In the genomic region with DNA sequence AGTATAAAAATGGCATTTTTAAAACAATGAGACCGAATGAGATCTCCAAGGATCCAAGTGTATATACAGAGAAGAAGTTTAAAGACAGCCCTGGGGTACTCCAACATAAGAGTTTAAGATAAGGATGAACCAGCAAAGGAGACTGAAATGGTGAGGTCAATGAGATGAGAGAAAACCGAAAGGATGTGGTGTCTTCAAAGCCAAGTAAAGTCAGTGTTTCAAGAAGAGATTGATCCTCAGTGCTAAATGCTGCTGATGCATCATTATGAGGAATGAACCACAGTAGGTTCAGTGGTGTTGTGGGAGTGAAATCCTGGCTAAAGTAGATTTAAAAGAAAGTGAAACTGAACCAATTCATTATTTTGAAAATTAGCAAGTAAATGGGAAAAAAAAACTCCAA, we compare ENCODE assay signal across 23 cellular contexts. TPM values are rescaled to one million over a fixed set of nuclear protein-coding genes. Genes with fewer than 3 reads are reported as not detected.
A peak's percentile ranks its signal among the peaks of the same experiment; 100 is the strongest.
DNase-seq lines count a peak whose midpoint lies in the region; ATAC-seq and TF ChIP-seq lines count a peak whose summit lies in the region.
"Had no signal": no experiment of that assay in that cellular context is flagged by ENCODE, and none has a peak within 500 bp of the region (broad histone marks: within the 10 kb centered on the region; RNA-seq: fewer than 3 reads in every experiment).

No MANE protein-coding gene starts in this region.

- H3K4me1 ChIP-seq in DND-41 (ENCODE audit: insufficient read depth, low read length) = no peaks in the 10 kb centered on the region

- H3K79me2 ChIP-seq in DND-41 (ENCODE audit: insufficient read depth, low read length) = no peaks in the 10 kb centered on the region

- H3K9ac ChIP-seq in DND-41 (ENCODE audit: low read depth, low read length) = no peak overlapping the region

- no peaks in the 10 kb centered on the region for H3K36me3 Mint-ChIP-seq in activated CD8-positive, alpha-beta memory T cell treated with anti-CD3 and anti-CD28 coated beads, Interleukin-2, amount 10 ng/mL, durations not matched to agents 7 days and 5 days
- no peaks in the 10 kb centered on the region for H3K36me3 Mint-ChIP-seq in activated CD8-positive, alpha-beta T cell treated with anti-CD3 and anti-CD28 coated beads, Interleukin-2, amount 10 ng/mL, durations not matched to agents 7 days and 5 days (ENCODE audit: low read depth)
- H3K36me3 Mint-ChIP-seq: IgD-negative memory B cell had no signal

- H4K20me1 ChIP-seq in DND-41 (ENCODE audit: insufficient read depth, low read length) = no peaks in the 10 kb centered on the region

- no peak overlapping the region for H3K4me2 ChIP-seq in DND-41 (ENCODE audit: insufficient read depth, low read length)

- POLR2A ChIA-PET in activated CD8-positive, alpha-beta T cell treated with anti-CD3 and anti-CD28 coated beads, Interleukin-2, amount 10 ng/mL, durations not matched to agents 7 days and 5 days (lab: Charles Lee) = no interaction called here

- no peak overlapping the region for H2AFZ ChIP-seq in DND-41 (ENCODE audit: low read depth, low read length)

- H3K4me1 Mint-ChIP-seq in activated CD8-positive, alpha-beta memory T cell treated with anti-CD3 and anti-CD28 coated beads, Interleukin-2, amount 10 ng/mL, durations not matched to agents 7 days and 5 days = peaks cover 2% of the 10 kb centered on the region
- H3K4me1 Mint-ChIP-seq in activated CD8-positive, alpha-beta T cell treated with anti-CD3 and anti-CD28 coated beads, Interleukin-2, amount 10 ng/mL, durations not matched to agents 7 days and 5 days (ENCODE audit: low read depth) = no peaks in the 10 kb centered on the region
- H3K4me1 Mint-ChIP-seq: B cell had no signal

- H3K36me3 ChIP-seq in DND-41 (ENCODE audit: insufficient read depth, low read length) = no peaks in the 10 kb centered on the region

- no peak for TF ChIP-seq CTCF in DND-41 (IDR thresholded peaks at IDR 0.05; ENCODE audit: borderline replicate concordance, extremely low read depth, low read length, poor library complexity, severe bottlenecking)

- peak; percentile 55 for ATAC-seq in activated CD8-positive, alpha-beta memory T cell treated with anti-CD3 and anti-CD28 coated beads, Interleukin-2, amount 10 ng/mL, durations not matched to agents 7 days and 5 days
- ATAC-seq in DND-41 (ENCODE audit: insufficient read depth, low read depth) = peak; percentile 40; the same call in 1 of the 3 replicates
- ATAC-seq in activated CD8-positive, alpha-beta T cell treated with anti-CD3 and anti-CD28 coated beads, Interleukin-2, amount 10 ng/mL, durations not matched to agents 7 days and 5 days = peak; percentile 83
- peak; percentile 36 for ATAC-seq in stimulated activated naive CD8-positive, alpha-beta T cell treated with anti-CD3 and anti-CD28 coated beads, Interleukin-15, Interleukin-2, amounts not matched to agents 100 U/mL and 50 U/mL, for 24 hours

- no peak overlapping the region for H3K27ac Mint-ChIP-seq in activated CD8-positive, alpha-beta memory T cell treated with anti-CD3 and anti-CD28 coated beads, Interleukin-2, amount 10 ng/mL, durations not matched to agents 7 days and 5 days
- no peak overlapping the region for H3K27ac Mint-ChIP-seq in activated CD8-positive, alpha-beta T cell treated with anti-CD3 and anti-CD28 coated beads, Interleukin-2, amount 10 ng/mL, durations not matched to agents 7 days and 5 days
- H3K27ac Mint-ChIP-seq: B cell, IgD-negative memory B cell had no signal

- H3K27me3 ChIP-seq in DND-41 (ENCODE audit: insufficient read depth, low read length, poor library complexity) = no peaks in the 10 kb centered on the region

- H3K4me3 Mint-ChIP-seq in activated CD8-positive, alpha-beta memory T cell treated with anti-CD3 and anti-CD28 coated beads, Interleukin-2, amount 10 ng/mL, durations not matched to agents 7 days and 5 days = no peak overlapping the region
- H3K4me3 Mint-ChIP-seq in activated CD8-positive, alpha-beta T cell treated with anti-CD3 and anti-CD28 coated beads, Interleukin-2, amount 10 ng/mL, durations not matched to agents 7 days and 5 days = no peak overlapping the region
- H3K4me3 Mint-ChIP-seq: B cell, IgD-negative memory B cell had no signal

- H3K27ac ChIP-seq in DND-41 (ENCODE audit: low read length) = no peak overlapping the region
- H3K27ac ChIP-seq: RWPE1, SK-N-MC had no signal

- peaks cover 5% of the 10 kb centered on the region for H3K27me3 Mint-ChIP-seq in activated CD8-positive, alpha-beta memory T cell treated with anti-CD3 and anti-CD28 coated beads, Interleukin-2, amount 10 ng/mL, durations not matched to agents 7 days and 5 days
- no peaks in the 10 kb centered on the region for H3K27me3 Mint-ChIP-seq in activated CD8-positive, alpha-beta T cell treated with anti-CD3 and anti-CD28 coated beads, Interleukin-2, amount 10 ng/mL, durations not matched to agents 7 days and 5 days (ENCODE audit: low read depth)

- DNase-seq in activated CD8-positive, alpha-beta memory T cell treated with anti-CD3 and anti-CD28 coated beads, Interleukin-2, amount 10 ng/mL, durations not matched to agents 7 days and 5 days = no peak
- no peak for DNase-seq in activated CD8-positive, alpha-beta memory T cell treated with anti-CD3 and anti-CD28 coated beads, Interleukin-2, amount 50 U/mL, for 4 hours
- DNase-seq in DND-41 (no peak), SW480 (ENCODE audit: low spot score) (no peak), AG08395 (ENCODE audit: low spot score) (no peak)
- peak; percentile 32 for DNase-seq in activated CD8-positive, alpha-beta T cell treated with anti-CD3 and anti-CD28 coated beads, Interleukin-2, amount 10 ng/mL, durations not matched to agents 7 days and 5 days
- DNase-seq in stimulated activated naive CD8-positive, alpha-beta T cell treated with anti-CD3 and anti-CD28 coated beads, Interleukin-15, Interleukin-2, amounts not matched to agents 100 U/mL and 50 U/mL, for 24 hours = no peak
- DNase-seq: Caco-2; DMS 273 treated with DMSO at 0.1 percent for 48 hours; DMS79 treated with DMSO at 0.1 percent for 48 hours; Kasumi-1; NCI-H1694; NCI-H2081; NCI-H2171; NCI-H345; NCI-H524; NCI-H774; NK-92 treated with Interleukin-12 subunit alpha and Interleukin-12 subunit beta, amount 100 ng/mL, for 24 hours; SHP77 treated with DMSO at 0.1 percent for 48 hours had no signal

- H3K9me3 ChIP-seq in DND-41 (ENCODE audit: insufficient read depth, low read length, severe bottlenecking) = no peaks in the 10 kb centered on the region
- H3K9me3 ChIP-seq: Caco-2 had no signal

- no peak overlapping the region for H3K4me3 ChIP-seq in DND-41 (ENCODE audit: low read depth in 1 of 2, low read length in 2 of 2)
- H3K4me3 ChIP-seq: SK-N-MC had no signal

- H3K9me3 Mint-ChIP-seq in activated CD8-positive, alpha-beta memory T cell treated with anti-CD3 and anti-CD28 coated beads, Interleukin-2, amount 10 ng/mL, durations not matched to agents 7 days and 5 days (ENCODE audit: low read depth) = peaks cover 2% of the 10 kb centered on the region
- no peaks in the 10 kb centered on the region for H3K9me3 Mint-ChIP-seq in activated CD8-positive, alpha-beta T cell treated with anti-CD3 and anti-CD28 coated beads, Interleukin-2, amount 10 ng/mL, durations not matched to agents 7 days and 5 days (ENCODE audit: insufficient read depth)
- H3K9me3 Mint-ChIP-seq: IgD-negative memory B cell had no signal

- CTCF ChIA-PET in activated CD8-positive, alpha-beta memory T cell treated with anti-CD3 and anti-CD28 coated beads, Interleukin-2, amount 10 ng/mL, durations not matched to agents 7 days and 5 days (lab: Charles Lee) = no interaction called here
- CTCF ChIA-PET in activated CD8-positive, alpha-beta T cell treated with anti-CD3 and anti-CD28 coated beads, Interleukin-2, amount 10 ng/mL, durations not matched to agents 7 days and 5 days (lab: Charles Lee) = no interaction called here

RNA-seq across cellular contexts. Expression of a gene that starts 38.1 kb away (rescaled TPM):
- 10 to 100 TPM; 13.1 to 16.1 TPM for total RNA-seq in activated CD8-positive, alpha-beta memory T cell treated with anti-CD3 and anti-CD28 coated beads, Interleukin-2, amount 10 ng/mL, durations not matched to agents 7 days and 5 days
- 10 to 100 TPM; 11.2 to 12.0 TPM for total RNA-seq in activated CD8-positive, alpha-beta T cell treated with anti-CD3 and anti-CD28 coated beads, Interleukin-2, amount 10 ng/mL, durations not matched to agents 7 days and 5 days
